In genomic region chr17:78920528-78920927, GRCh38 we compare ENCODE assay signal across 2 cellular contexts.
TF ChIP-seq lines count a peak whose summit lies in the region.

No MANE protein-coding gene starts in this region.

TF ChIP-seq in A549, 52 proteins besides CTCF, POLR2A, EP300 and RAD21 (continued from another document):
- TF ChIP-seq CBX2 (IDR thresholded peaks at IDR 0.05; ENCODE audit: borderline replicate concordance, low read depth) (no peak), CHD4 (IDR thresholded peaks at IDR 0.05; ENCODE audit: borderline replicate concordance) (no peak), FOSL2 (IDR thresholded peaks at IDR 0.05) (no peak), FOSL2 (CRISPR knock-in tag; IDR thresholded peaks at IDR 0.05) (no peak), MAZ (IDR thresholded peaks at IDR 0.05; ENCODE audit: borderline replicate concordance, low read depth, low read length) (no peak)
- TF ChIP-seq, protein P1, sequence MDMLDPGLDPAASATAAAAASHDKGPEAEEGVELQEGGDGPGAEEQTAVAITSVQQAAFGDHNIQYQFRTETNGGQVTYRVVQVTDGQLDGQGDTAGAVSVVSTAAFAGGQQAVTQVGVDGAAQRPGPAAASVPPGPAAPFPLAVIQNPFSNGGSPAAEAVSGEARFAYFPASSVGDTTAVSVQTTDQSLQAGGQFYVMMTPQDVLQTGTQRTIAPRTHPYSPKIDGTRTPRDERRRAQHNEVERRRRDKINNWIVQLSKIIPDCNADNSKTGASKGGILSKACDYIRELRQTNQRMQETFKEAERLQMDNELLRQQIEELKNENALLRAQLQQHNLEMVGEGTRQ (IDR thresholded peaks at IDR 0.05) = no peak

TF ChIP-seq in WTC11, 78 proteins besides CTCF, POLR2A, EP300 and RAD21 (continued from another document):
- TF ChIP-seq ELF4 (CRISPR knock-in tag; IDR thresholded peaks at IDR 0.05; ENCODE audit: low read depth) (no peak), JUN (CRISPR knock-in tag; IDR thresholded peaks at IDR 0.05) (no peak), EMX1 (CRISPR knock-in tag; IDR thresholded peaks at IDR 0.05) (no peak)
